8 cellular contexts compared by ENCODE assay signal in the genomic region with DNA sequence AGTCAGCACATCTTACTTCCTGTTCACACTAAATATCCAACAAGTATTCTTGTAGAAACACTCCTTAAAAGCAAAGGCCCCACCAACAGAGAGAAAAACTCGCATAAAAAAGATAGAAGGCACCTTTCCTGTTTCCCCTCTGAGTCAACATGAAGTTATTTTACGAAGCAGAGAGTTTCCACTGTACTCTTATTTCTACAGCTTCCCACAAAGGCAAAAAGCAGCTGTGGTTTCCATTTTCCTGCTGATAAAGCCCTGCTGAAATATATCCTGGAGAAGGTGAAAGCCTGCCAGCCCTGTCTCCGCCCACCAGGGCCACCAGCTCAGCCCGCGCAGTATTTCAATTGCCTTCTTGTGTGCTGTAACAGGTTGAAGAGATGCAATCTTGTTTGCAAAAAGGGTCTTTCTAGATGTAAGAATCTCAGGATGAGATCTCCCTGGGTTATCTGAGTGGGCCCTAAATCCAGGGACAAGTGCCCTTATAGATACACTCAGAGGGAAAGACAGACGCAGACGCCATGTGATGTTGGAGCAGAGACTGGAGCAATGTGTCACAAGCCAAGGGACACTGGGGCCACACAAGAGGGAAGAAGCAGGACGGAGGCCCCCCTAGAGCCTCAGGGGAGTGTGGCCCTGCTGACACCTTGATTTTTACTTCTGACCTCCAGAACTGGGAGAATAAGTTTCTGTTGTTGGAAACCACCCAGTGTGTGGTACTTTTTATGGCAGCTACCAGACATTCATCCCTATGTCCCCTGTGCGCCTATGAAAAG. TPM values are rescaled to one million over a fixed set of nuclear protein-coding genes. Genes with fewer than 3 reads are reported as not detected.
DNase-seq lines count a peak whose midpoint lies in the region; ATAC-seq and TF ChIP-seq lines count a peak whose summit lies in the region.

No MANE protein-coding gene starts in this region.

- no peaks in the 10 kb centered on the region for H3K36me3 ChIP-seq in A673 (ENCODE audit: insufficient read depth, low read length, poor library complexity, severe bottlenecking)

- TF ChIP-seq CTCF in A673 (conservative IDR thresholded peaks at IDR 0.05; ENCODE audit: low read depth, low read length), result no peak

- POLR2A ChIA-PET in A673 (lab: Charles Lee; ENCODE audit: low non-redundant PET), result interaction anchor here (0.7 kb wide), 1 partner anchor 15 kb away, joined by 3 read pairs; no protein-coding TSS in a partner anchor

- H3K27me3 ChIP-seq in A673 (replicated peaks; ENCODE audit: insufficient read depth, low read depth, low read length, poor library complexity), result no peaks in the 10 kb centered on the region

- peak overlapping the region; percentile 85 to 93 for H3K4me3 Mint-ChIP-seq in activated T-cell treated with anti-CD3 and anti-CD28 coated beads, Interleukin-2, amount 50 U/mL, for 72 hours
- peak overlapping the region; percentile 65 to 80 (median 74) for H3K4me3 Mint-ChIP-seq in immature natural killer cell

- intact Hi-C loops in A673 (cut with micrococcal nuclease; ENCODE audit: unreplicated experiment), result no loop called here

- peaks cover 24 to 33% of the 10 kb centered on the region in 2 donors for H3K36me3 Mint-ChIP-seq in activated T-cell treated with anti-CD3 and anti-CD28 coated beads, Interleukin-2, amount 50 U/mL, for 72 hours (ENCODE audit: insufficient read depth in 2 of 2)
- H3K36me3 Mint-ChIP-seq in immature natural killer cell, result peaks cover 15 to 28% (median 18%) of the 10 kb centered on the region in 3 donors

- peak; percentile 42 to 43 for ATAC-seq in activated T-cell treated with anti-CD3 and anti-CD28 coated beads, Interleukin-2, amount 50 U/mL, for 72 hours (replicated peaks in 1 of 2)
- ATAC-seq in stimulated activated naive CD8-positive, alpha-beta T cell treated with anti-CD3 and anti-CD28 coated beads, Interleukin-15, Interleukin-2, amounts not matched to agents 100 U/mL and 50 U/mL, for 24 hours, result peak; percentile 30
- ATAC-seq in GM21825 (IDR thresholded peaks at IDR 0.05; ENCODE audit: unreplicated experiment), result no peak
- ATAC-seq in HG02973 (IDR thresholded peaks at IDR 0.05; ENCODE audit: unreplicated experiment), result no peak

- no peak overlapping the region for H3K4me3 ChIP-seq in A673 (ENCODE audit: low read depth, low read length, poor library complexity, severe bottlenecking)

- no peaks in the 10 kb centered on the region for H3K27me3 Mint-ChIP-seq in activated T-cell treated with anti-CD3 and anti-CD28 coated beads, Interleukin-2, amount 50 U/mL, for 72 hours (ENCODE audit: low read depth)
- H3K27me3 Mint-ChIP-seq in immature natural killer cell (ENCODE audit: low read depth in 3 of 3), result no peaks in the 10 kb centered on the region

- CTCF ChIA-PET in A673 (lab: Charles Lee), result no interaction called here

- peak overlapping the region; percentile 54 for H3K27ac ChIP-seq in A673 (ENCODE audit: low read depth, low read length, poor library complexity, severe bottlenecking)

- H3K4me1 ChIP-seq in A673 (ENCODE audit: insufficient read depth, low read length, poor library complexity, severe bottlenecking), result peaks cover 13% of the 10 kb centered on the region

- BruUV-seq in A673 (replicated peaks; lab: Mats Ljungman, UMichigan), result no TSS peak

- peak overlapping the region; percentile 98 for H3K27ac Mint-ChIP-seq in activated T-cell treated with anti-CD3 and anti-CD28 coated beads, Interleukin-2, amount 50 U/mL, for 72 hours
- peak overlapping the region; percentile 81 to 91 (median 88) for H3K27ac Mint-ChIP-seq in immature natural killer cell

- H3K4me1 Mint-ChIP-seq in activated T-cell treated with anti-CD3 and anti-CD28 coated beads, Interleukin-2, amount 50 U/mL, for 72 hours (ENCODE audit: low read depth), result peaks cover 89% of the 10 kb centered on the region
- H3K4me1 Mint-ChIP-seq in immature natural killer cell, result peaks cover 88 to 94% of the 10 kb centered on the region in 2 donors

- DNase-seq in A673 (ENCODE audit: low spot score) (peak; percentile 66), M059J (ENCODE audit: low read depth) (peak; percentile 95), immature natural killer cell (no peak), NCI-H1930 (lab: John Stamatoyannopoulos, UW) (no peak)
- peak; percentile 63 to 65 for DNase-seq in activated T-cell treated with anti-CD3 and anti-CD28 coated beads, Interleukin-2, amount 50 U/mL, for 72 hours
- peak; percentile 62 for DNase-seq in stimulated activated naive CD8-positive, alpha-beta T cell treated with anti-CD3 and anti-CD28 coated beads, Interleukin-15, Interleukin-2, amounts not matched to agents 100 U/mL and 50 U/mL, for 24 hours

- H3K9me3 ChIP-seq in A673 (ENCODE audit: low read depth, low read length, poor library complexity, severe bottlenecking), result no peaks in the 10 kb centered on the region

- no peaks in the 10 kb centered on the region for H3K9me3 Mint-ChIP-seq in activated T-cell treated with anti-CD3 and anti-CD28 coated beads, Interleukin-2, amount 50 U/mL, for 72 hours
- no peaks in the 10 kb centered on the region for H3K9me3 Mint-ChIP-seq in immature natural killer cell

RNA-seq across cellular contexts. Expression of a gene that starts 19.9 kb away (rescaled TPM):
- 14.2 and 16.7 TPM in 2 replicates for total RNA-seq in A673 (2021)
- total RNA-seq in M059J (2014; rRNA removed; shearing (Covaris generic)), result 14.2 and 14.3 TPM in 2 replicates
- 100 to 1,000 TPM; 182 to 198 TPM for total RNA-seq in activated T-cell treated with anti-CD3 and anti-CD28 coated beads, Interleukin-2, amount 50 U/mL, for 72 hours
- polyA plus RNA-seq in immature natural killer cell, result 10 to 100 TPM; 45.8 to 80.6 (median 47.0) TPM

Comparison
In these comparisons a context has a peak if more than half of its experiments do, and no peak if none do; other contexts are left out.
1. DNase-seq: peak in A673 (single experiment), M059J (single experiment), activated T-cell treated with anti-CD3 and anti-CD28 coated beads, Interleukin-2, amount 50 U/mL, for 72 hours (2 of 2) and stimulated activated naive CD8-positive, alpha-beta T cell treated with anti-CD3 and anti-CD28 coated beads, Interleukin-15, Interleukin-2, amounts not matched to agents 100 U/mL and 50 U/mL, for 24 hours (single experiment); none in immature natural killer cell (0 of 3) and NCI-H1930 (0 of 2).
2. ATAC-seq: peak in activated T-cell treated with anti-CD3 and anti-CD28 coated beads, Interleukin-2, amount 50 U/mL, for 72 hours (2 of 2) and stimulated activated naive CD8-positive, alpha-beta T cell treated with anti-CD3 and anti-CD28 coated beads, Interleukin-15, Interleukin-2, amounts not matched to agents 100 U/mL and 50 U/mL, for 24 hours (single experiment); none in GM21825 (single experiment) and HG02973 (single experiment).
3. RNA of a gene that starts 19.9 kb away (total RNA-seq): 182 to 198 TPM in activated T-cell treated with anti-CD3 and anti-CD28 coated beads, Interleukin-2, amount 50 U/mL, for 72 hours; 14.2 to 14.3 TPM in M059J and 14.2 to 16.7 TPM in A673; every median in the first group is over 10 times any median in the second.